19 cellular contexts compared by ENCODE assay signal in genomic region chr17:55466671-55467070, GRCh38. TPM values are rescaled to one million over a fixed set of nuclear protein-coding genes. Genes with fewer than 3 reads are reported as not detected.
DNase-seq lines count a peak whose midpoint lies in the region; ATAC-seq and TF ChIP-seq lines count a peak whose summit lies in the region.
"Had no signal": no experiment of that assay in that cellular context is flagged by ENCODE, and none has a peak within 500 bp of the region (broad histone marks: within the 10 kb centered on the region; RNA-seq: fewer than 3 reads in every experiment).

No MANE protein-coding gene starts in this region.

- TF ChIP-seq CTCF in GM06990 (IDR thresholded peaks at IDR 0.05; ENCODE audit: insufficient read depth, low read length, poor library complexity, severe bottlenecking) = no peak
- TF ChIP-seq CTCF in osteoblast (IDR thresholded peaks at IDR 0.05; ENCODE audit: extremely low read depth, low read depth, low read length) = no peak
- no peak for TF ChIP-seq CTCF in BE2C (IDR thresholded peaks at IDR 0.05; ENCODE audit: low read depth, low read length)

- H3K36me3 ChIP-seq in GM06990 (ENCODE audit: control insufficient read depth, insufficient read depth, low read length) (no peaks in the 10 kb centered on the region), HUES48 (ENCODE audit: control insufficient read depth, insufficient read depth, low read length) (no peaks in the 10 kb centered on the region), osteoblast (ENCODE audit: insufficient read depth, low read length) (no peaks in the 10 kb centered on the region), BE2C (no peaks in the 10 kb centered on the region), aorta (ENCODE audit: control insufficient read depth in 1 of 2, insufficient read depth in 2 of 2, low read length in 1 of 2) (no peaks in the 10 kb centered on the region)
- H3K36me3 ChIP-seq: brain microvascular endothelial cell, pancreas had no signal

- DNase-seq in GM06990 (ENCODE audit: extremely low read depth, insufficient read length) (peak; percentile 33), fibroblast of peridontal ligament (ENCODE audit: extremely low read depth) (peak; percentile 18), osteoblast (ENCODE audit: insufficient read length, low spot score, missing footprints) (no peak), BE2C (no peak), GF-D8 (lab: John Stamatoyannopoulos, UW) (no peak), sciatic nerve (ENCODE audit: low spot score) (no peak), aorta (no peak)
- DNase-seq: activated CD4-positive, alpha-beta T cell treated with anti-CD3 and anti-CD28 coated beads for 1 hour; brain microvascular endothelial cell; erythroblast; glutamatergic neuron; GOT3; kidney glomerular epithelial cell; NCI-H2107; NCI-H748 treated with DMSO at 0.1 percent for 48 hours; pancreas; stimulated activated CD4-positive, alpha-beta T cell treated with anti-CD3 and anti-CD28 coated beads, Interleukin-12 subunit alpha, Interleukin-12 subunit beta, amount 100 ng/mL, for 4 hours had no signal

- no peaks in the 10 kb centered on the region for H3K27me3 ChIP-seq in GM06990 (replicated peaks; ENCODE audit: control insufficient read depth, insufficient read depth, low read length)
- H3K27me3 ChIP-seq in HUES48 (ENCODE audit: control insufficient read depth, insufficient read depth, low read length) = no peaks in the 10 kb centered on the region
- H3K27me3 ChIP-seq in osteoblast (ENCODE audit: insufficient read depth, low read length) = no peaks in the 10 kb centered on the region
- H3K27me3 ChIP-seq in BE2C = no peaks in the 10 kb centered on the region
- no peaks in the 10 kb centered on the region for H3K27me3 ChIP-seq in aorta (ENCODE audit: control insufficient read depth in 1 of 2, insufficient read depth in 2 of 2, low read length in 1 of 2)
- H3K27me3 ChIP-seq: brain microvascular endothelial cell, pancreas had no signal

- H3K4me3 ChIP-seq in GM06990 (replicated peaks; ENCODE audit: low read depth, low read length) = no peak overlapping the region
- 0 out of 2 replicates have a peak overlapping the region, but pooled peaks have one; percentile 4 for H3K4me3 ChIP-seq in HUES48 (ENCODE audit: low read depth, low read length)
- no peak overlapping the region for H3K4me3 ChIP-seq in osteoblast (ENCODE audit: insufficient read depth, low read length)
- H3K4me3 ChIP-seq in BE2C (ENCODE audit: low read depth, low read length) = no peak overlapping the region
- H3K4me3 ChIP-seq in aorta (ENCODE audit: low read length in 2 of 2) = no peak overlapping the region
- H3K4me3 ChIP-seq: pancreas had no signal

- no peaks in the 10 kb centered on the region for H4K20me1 ChIP-seq in osteoblast (ENCODE audit: insufficient read depth, low read length)

- peak overlapping the region; percentile 77 for H3K27ac ChIP-seq in HUES48 (ENCODE audit: low read depth, low read length)
- H3K27ac ChIP-seq in osteoblast (ENCODE audit: low read depth, low read length) = no peak overlapping the region
- no peak overlapping the region for H3K27ac ChIP-seq in aorta (ENCODE audit: low read depth in 1 of 2, low read length in 2 of 2)
- H3K27ac ChIP-seq: brain microvascular endothelial cell, pancreas, RWPE1 had no signal

- ATAC-seq in sciatic nerve (no peak), aorta (ENCODE audit: low FRiP score) (no peak)
- ATAC-seq: pancreas had no signal

- H3K4me2 ChIP-seq in osteoblast (ENCODE audit: insufficient read depth, low read length) = peak overlapping the region; percentile 24

- H2AFZ ChIP-seq in osteoblast (ENCODE audit: low read length) = peak overlapping the region; percentile 47

- H3K4me1 ChIP-seq in HUES48 (ENCODE audit: control insufficient read depth, insufficient read depth, low read length) = peaks cover 15% of the 10 kb centered on the region
- no peaks in the 10 kb centered on the region for H3K4me1 ChIP-seq in osteoblast (ENCODE audit: insufficient read depth, low read length)
- peaks cover 6% of the 10 kb centered on the region; the same call in 1 of the 2 replicates for H3K4me1 ChIP-seq in BE2C
- H3K4me1 ChIP-seq in aorta (ENCODE audit: control insufficient read depth in 1 of 2, insufficient read depth in 2 of 2, low read length in 2 of 2) = no peaks in the 10 kb centered on the region
- H3K4me1 ChIP-seq: pancreas had no signal

- WGBS in aorta, 2 donors = 43 to 54% methylated on average over 7 of the region's 7 CpGs

- intact Hi-C loops in sciatic nerve (cut with DNase I) = no loop called here
- intact Hi-C loops in aorta (cut with DNase I) = no loop called here

- no peak overlapping the region for H3K9ac ChIP-seq in HUES48 (ENCODE audit: low read depth, low read length)

- no peaks in the 10 kb centered on the region for H3K79me2 ChIP-seq in osteoblast (ENCODE audit: insufficient read depth, low read length)

- H3K9me3 ChIP-seq in HUES48 (ENCODE audit: control insufficient read depth, insufficient read depth, low read length) = no peaks in the 10 kb centered on the region
- no peaks in the 10 kb centered on the region for H3K9me3 ChIP-seq in osteoblast (ENCODE audit: low read depth, low read length)
- no peaks in the 10 kb centered on the region for H3K9me3 ChIP-seq in BE2C
- H3K9me3 ChIP-seq in aorta (ENCODE audit: control insufficient read depth, low read length) = no peaks in the 10 kb centered on the region
- H3K9me3 ChIP-seq: pancreas had no signal

RNA-seq across cellular contexts. Expression of gene SMIM36, which starts 44.6 kb away (rescaled TPM):
- total RNA-seq in osteoblast (not detected in 2 replicates), sciatic nerve (not detected), aorta (not detected)
- polyA plus RNA-seq in BE2C (2012; ENCODE audit: insufficient read depth, insufficient read length, low read depth) = not detected
- polyA plus RNA-seq in aorta = not detected
- total RNA-seq: pancreas had no signal

RNA-seq across cellular contexts. Expression of gene MMD, which starts 45.0 kb away (rescaled TPM):
- total RNA-seq in osteoblast (6.5 and 8.5 TPM in 2 replicates), sciatic nerve (13.8 TPM), aorta (10 to 100 TPM in 1 of 2 donors, 1 to 10 TPM in 1; 9.4 to 13.9 TPM)
- polyA plus RNA-seq in BE2C (2012; ENCODE audit: insufficient read depth, insufficient read length, low read depth) = 27.3 TPM
- 10 to 100 TPM in 1 of 2 donors, 1 to 10 TPM in 1; 3.3 to 12.8 TPM for polyA plus RNA-seq in aorta

Comparison
In these comparisons a context has a peak if more than half of its experiments do, and no peak if none do; other contexts are left out.
1. DNase-seq: peak in GM06990 (single experiment) and fibroblast of peridontal ligament (single experiment); none in osteoblast (single experiment), BE2C (single experiment), GF-D8 (single experiment), sciatic nerve (single experiment) and aorta (0 of 2).